ENCODE assay signal across 11 cellular contexts in the genomic region with DNA sequence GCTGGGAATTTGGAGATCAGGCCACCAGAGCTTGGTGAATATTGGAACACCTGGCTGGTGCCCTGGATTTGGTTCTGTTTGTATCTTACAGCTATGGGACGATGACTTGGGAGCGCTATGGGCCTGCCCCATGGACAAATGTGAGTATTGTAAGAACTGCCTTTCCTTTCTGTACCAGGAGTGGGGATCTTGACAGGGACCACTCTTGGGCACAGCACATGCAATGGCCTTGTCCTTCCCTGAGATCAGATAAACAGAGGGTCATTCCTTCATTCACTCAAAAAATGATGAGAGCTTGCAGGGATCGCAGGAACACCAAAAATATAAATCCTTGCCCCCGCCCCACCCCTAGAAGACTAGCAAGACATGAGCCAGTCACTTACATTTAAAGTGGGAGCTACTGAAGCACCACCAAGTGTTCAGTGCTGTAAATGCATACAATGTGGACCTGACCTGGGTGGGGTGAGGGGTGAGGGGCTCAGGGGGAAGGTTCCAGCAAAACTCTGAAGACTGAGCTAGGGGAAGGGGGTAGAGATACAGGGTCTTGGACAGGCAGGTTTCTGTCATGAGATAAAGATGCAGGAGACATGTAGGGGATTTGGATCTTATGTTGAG. TPM values are rescaled to one million over a fixed set of nuclear protein-coding genes. Genes with fewer than 3 reads are reported as not detected.
A peak's percentile ranks its signal among the peaks of the same experiment; 100 is the strongest.
DNase-seq lines count a peak whose midpoint lies in the region; ATAC-seq and TF ChIP-seq lines count a peak whose summit lies in the region.
"Had no signal": no experiment of that assay in that cellular context is flagged by ENCODE, and none has a peak within 500 bp of the region (broad histone marks: within the 10 kb centered on the region; RNA-seq: fewer than 3 reads in every experiment).

No MANE protein-coding gene starts in this region.

- no peaks in the 10 kb centered on the region for H3K36me3 ChIP-seq in H7 (replicated peaks; ENCODE audit: control insufficient read depth, insufficient read depth, low read length)

- TF ChIP-seq CTCF in progenitor cell of endocrine pancreas (IDR thresholded peaks at IDR 0.05; ENCODE audit: unreplicated experiment), result peak; percentile 11

- H3K27me3 ChIP-seq in H7 (ENCODE audit: control insufficient read depth, insufficient read depth, low read length), result no peaks in the 10 kb centered on the region; the same call in 1 of the 2 replicates
- H3K27me3 ChIP-seq: BLaER1 had no signal

- no peak for ATAC-seq in Right ventricle myocardium superior (ENCODE audit: poor library complexity)
- no peak for ATAC-seq in GM19328 (IDR thresholded peaks at IDR 0.05; ENCODE audit: unreplicated experiment)

- no peak for DNase-seq in activated CD4-positive, alpha-beta T cell treated with anti-CD3 and anti-CD28 coated beads, Interleukin-2, amount 10 ng/mL, durations not matched to agents 24 days and 14 days
- no peak for DNase-seq in activated CD4-positive, alpha-beta T cell treated with anti-CD3 and anti-CD28 coated beads for 1 hour
- peak; percentile 31 to 34 for DNase-seq in Kasumi-1 (lab: John Stamatoyannopoulos, UW)
- DNase-seq in activated naive CD8-positive, alpha-beta T cell treated with anti-CD3 and anti-CD28 coated beads for 36 hours, result no peak
- no peak for DNase-seq in progenitor cell of endocrine pancreas (ENCODE audit: low spot score, unreplicated experiment)
- no peak for DNase-seq in H7
- no peak for DNase-seq in Right ventricle myocardium superior
- DNase-seq: NCI-H1092 treated with DMSO at 0.1 percent for 48 hours; stimulated activated naive CD4-positive, alpha-beta T cell treated with Interleukin-2 at 50 U/mL for 16 hours had no signal

- H3K4me3 Mint-ChIP-seq in activated CD4-positive, alpha-beta T cell treated with anti-CD3 and anti-CD28 coated beads, Interleukin-2, amount 10 ng/mL, durations not matched to agents 24 days and 14 days, result peak overlapping the region; percentile 25
- peak overlapping the region; percentile 16 for H3K4me3 Mint-ChIP-seq in activated naive CD8-positive, alpha-beta T cell treated with anti-CD3 and anti-CD28 coated beads for 36 hours
- H3K4me3 Mint-ChIP-seq in progenitor cell of endocrine pancreas (ENCODE audit: low read depth), result no peak overlapping the region

- H3K36me3 Mint-ChIP-seq in activated CD4-positive, alpha-beta T cell treated with anti-CD3 and anti-CD28 coated beads, Interleukin-2, amount 10 ng/mL, durations not matched to agents 24 days and 14 days (ENCODE audit: low read depth), result peaks cover 9% of the 10 kb centered on the region
- H3K36me3 Mint-ChIP-seq in activated naive CD8-positive, alpha-beta T cell treated with anti-CD3 and anti-CD28 coated beads for 36 hours, result no peaks in the 10 kb centered on the region
- H3K36me3 Mint-ChIP-seq in progenitor cell of endocrine pancreas (ENCODE audit: insufficient read depth), result peaks cover 7% of the 10 kb centered on the region

- no peaks in the 10 kb centered on the region for H3K27me3 Mint-ChIP-seq in activated CD4-positive, alpha-beta T cell treated with anti-CD3 and anti-CD28 coated beads, Interleukin-2, amount 10 ng/mL, durations not matched to agents 24 days and 14 days
- no peaks in the 10 kb centered on the region for H3K27me3 Mint-ChIP-seq in activated naive CD8-positive, alpha-beta T cell treated with anti-CD3 and anti-CD28 coated beads for 36 hours
- H3K27me3 Mint-ChIP-seq in progenitor cell of endocrine pancreas, result no peaks in the 10 kb centered on the region

- peaks cover 34% of the 10 kb centered on the region for H3K4me1 Mint-ChIP-seq in activated CD4-positive, alpha-beta T cell treated with anti-CD3 and anti-CD28 coated beads, Interleukin-2, amount 10 ng/mL, durations not matched to agents 24 days and 14 days
- H3K4me1 Mint-ChIP-seq in activated naive CD8-positive, alpha-beta T cell treated with anti-CD3 and anti-CD28 coated beads for 36 hours, result peaks cover 26% of the 10 kb centered on the region
- H3K4me1 Mint-ChIP-seq in progenitor cell of endocrine pancreas (ENCODE audit: low read depth), result peaks cover 17% of the 10 kb centered on the region

- no peak overlapping the region for H3K4me3 ChIP-seq in H7 (ENCODE audit: insufficient read depth, low read depth, low read length)
- H3K4me3 ChIP-seq: BLaER1 had no signal

- intact Hi-C loops in activated CD4-positive, alpha-beta T cell treated with anti-CD3 and anti-CD28 coated beads, Interleukin-2, amount 10 ng/mL, durations not matched to agents 24 days and 14 days (cut with micrococcal nuclease), result loop anchor here (5.0 kb wide), 2 partner anchors 186 to 316 kb away; partner anchors contain the start of genes BRK1 and TATDN2
- intact Hi-C loops in Right ventricle myocardium superior (cut with DNase I), result no loop called here

- no peaks in the 10 kb centered on the region for H3K9me3 Mint-ChIP-seq in activated CD4-positive, alpha-beta T cell treated with anti-CD3 and anti-CD28 coated beads, Interleukin-2, amount 10 ng/mL, durations not matched to agents 24 days and 14 days
- H3K9me3 Mint-ChIP-seq in activated naive CD8-positive, alpha-beta T cell treated with anti-CD3 and anti-CD28 coated beads for 36 hours, result no peaks in the 10 kb centered on the region
- no peaks in the 10 kb centered on the region for H3K9me3 Mint-ChIP-seq in progenitor cell of endocrine pancreas (ENCODE audit: low read depth)

- no peak overlapping the region for H3K27ac Mint-ChIP-seq in activated CD4-positive, alpha-beta T cell treated with anti-CD3 and anti-CD28 coated beads, Interleukin-2, amount 10 ng/mL, durations not matched to agents 24 days and 14 days
- H3K27ac Mint-ChIP-seq in activated naive CD8-positive, alpha-beta T cell treated with anti-CD3 and anti-CD28 coated beads for 36 hours, result peak overlapping the region; percentile 36
- H3K27ac Mint-ChIP-seq in progenitor cell of endocrine pancreas, result peak overlapping the region; percentile 17

RNA-seq across cellular contexts. Expression of gene CRELD1, which starts 2.7 kb away (rescaled TPM):
- 22.7 and 23.4 TPM in 2 replicates for total RNA-seq in activated CD4-positive, alpha-beta T cell treated with anti-CD3 and anti-CD28 coated beads, Interleukin-2, amount 10 ng/mL, durations not matched to agents 24 days and 14 days
- 1 to 10 TPM; 7.9 to 10.0 TPM for total RNA-seq in activated naive CD8-positive, alpha-beta T cell treated with anti-CD3 and anti-CD28 coated beads for 36 hours
- total RNA-seq in progenitor cell of endocrine pancreas (57.1 and 60.3 TPM in 2 replicates), Right ventricle myocardium superior (63.9 TPM)
- 22.2 and 30.2 TPM in 2 replicates for total RNA-seq in H7 (2014; rRNA removed; shearing (Covaris generic))

RNA-seq across cellular contexts. Expression of gene IL17RC, which starts 14.0 kb away (rescaled TPM):
- total RNA-seq in activated CD4-positive, alpha-beta T cell treated with anti-CD3 and anti-CD28 coated beads, Interleukin-2, amount 10 ng/mL, durations not matched to agents 24 days and 14 days, result 0.28 and 0.42 TPM in 2 replicates
- under 1 TPM; 0.36 to 0.60 TPM for total RNA-seq in activated naive CD8-positive, alpha-beta T cell treated with anti-CD3 and anti-CD28 coated beads for 36 hours
- total RNA-seq in progenitor cell of endocrine pancreas, result 13.4 and 17.1 TPM in 2 replicates
- 11.6 and 15.3 TPM in 2 replicates for total RNA-seq in H7 (2014; rRNA removed; shearing (Covaris generic))
- total RNA-seq in Right ventricle myocardium superior, result 33.2 TPM

RNA-seq across cellular contexts. Expression of gene PRRT3, which starts 21.3 kb away (rescaled TPM):
- 11.8 and 13.5 TPM in 2 replicates for total RNA-seq in activated CD4-positive, alpha-beta T cell treated with anti-CD3 and anti-CD28 coated beads, Interleukin-2, amount 10 ng/mL, durations not matched to agents 24 days and 14 days
- 1 to 10 TPM; 8.0 to 8.6 TPM for total RNA-seq in activated naive CD8-positive, alpha-beta T cell treated with anti-CD3 and anti-CD28 coated beads for 36 hours
- total RNA-seq in progenitor cell of endocrine pancreas (10.4 and 11.4 TPM in 2 replicates), Right ventricle myocardium superior (0.46 TPM)
- total RNA-seq in H7 (2014; rRNA removed; shearing (Covaris generic)), result 5.3 and 6.8 TPM in 2 replicates

RNA-seq across cellular contexts. Expression of gene IL17RE, which starts 28.3 kb away (rescaled TPM):
- total RNA-seq in activated CD4-positive, alpha-beta T cell treated with anti-CD3 and anti-CD28 coated beads, Interleukin-2, amount 10 ng/mL, durations not matched to agents 24 days and 14 days, result 1.1 TPM in 2 replicates
- total RNA-seq in activated naive CD8-positive, alpha-beta T cell treated with anti-CD3 and anti-CD28 coated beads for 36 hours, result 1 to 10 TPM; 1.2 to 1.8 TPM
- total RNA-seq in progenitor cell of endocrine pancreas, result 4.9 and 7.0 TPM in 2 replicates
- 1.5 and 1.9 TPM in 2 replicates for total RNA-seq in H7 (2014; rRNA removed; shearing (Covaris generic))
- 0.46 TPM for total RNA-seq in Right ventricle myocardium superior

RNA-seq across cellular contexts. Expression of gene JAGN1, which starts 40.5 kb away (rescaled TPM):
- total RNA-seq in activated CD4-positive, alpha-beta T cell treated with anti-CD3 and anti-CD28 coated beads, Interleukin-2, amount 10 ng/mL, durations not matched to agents 24 days and 14 days, result 39.5 and 41.0 TPM in 2 replicates
- 10 to 100 TPM; 49.0 to 49.2 TPM for total RNA-seq in activated naive CD8-positive, alpha-beta T cell treated with anti-CD3 and anti-CD28 coated beads for 36 hours
- total RNA-seq in progenitor cell of endocrine pancreas, result 30.5 and 33.0 TPM in 2 replicates
- total RNA-seq in H7 (2014; rRNA removed; shearing (Covaris generic)), result 15.0 and 15.1 TPM in 2 replicates
- total RNA-seq in Right ventricle myocardium superior, result 18.8 TPM

Comparison
In these comparisons a context has a peak if more than half of its experiments do, and no peak if none do; other contexts are left out.
1. DNase-seq: peak in Kasumi-1 (2 of 2); none in activated CD4-positive, alpha-beta T cell treated with anti-CD3 and anti-CD28 coated beads, Interleukin-2, amount 10 ng/mL, durations not matched to agents 24 days and 14 days (single experiment), activated CD4-positive, alpha-beta T cell treated with anti-CD3 and anti-CD28 coated beads for 1 hour (single experiment), activated naive CD8-positive, alpha-beta T cell treated with anti-CD3 and anti-CD28 coated beads for 36 hours (single experiment), progenitor cell of endocrine pancreas (single experiment), H7 (single experiment) and Right ventricle myocardium superior (single experiment).